ENCODE assay signal across 23 cellular contexts in genomic region chrX:107167163-107167921, GRCh38. TPM values are rescaled to one million over a fixed set of nuclear protein-coding genes. Genes with fewer than 3 reads are reported as not detected.
DNase-seq lines count a peak whose midpoint lies in the region; ATAC-seq, FAIRE-seq and TF ChIP-seq lines count a peak whose summit lies in the region.
"Had no signal": no experiment of that assay in that cellular context is flagged by ENCODE, and none has a peak within 500 bp of the region (broad histone marks: within the 10 kb centered on the region; RNA-seq: fewer than 3 reads in every experiment).

No MANE protein-coding gene starts in this region.

- ATAC-seq in A549 (no peak), K562 (no peak), GM18858 (IDR thresholded peaks at IDR 0.05; ENCODE audit: unreplicated experiment) (no peak)
- ATAC-seq in effector memory CD8-positive, alpha-beta T cell (replicated peaks) = peak; percentile 69
- ATAC-seq: GM23338, HCT116 had no signal

- 99% methylated on average over 3 of the region's 3 CpGs for WGBS in A549 (ENCODE audit: missing lambda C conversion rate)
- WGBS in K562 (ENCODE audit: insufficient coverage, low coverage, missing lambda C conversion rate) = 65% methylated on average over 3 of the region's 3 CpGs

- H3K4me3 ChIP-seq in A549 (no peak overlapping the region), K562 (no peak overlapping the region)
- H3K4me3 ChIP-seq: GM23338 had no signal

- TF ChIP-seq POLR2A in A549 (IDR thresholded peaks at IDR 0.05; ENCODE audit: low read length) (no peak), K562 (conservative IDR thresholded peaks at IDR 0.05) (no peak)

- no peaks in the 10 kb centered on the region for H3K27me3 ChIP-seq in K562 (ENCODE audit: control insufficient read depth in 2 of 2, insufficient read depth in 2 of 2, low read length in 2 of 2)

- no peaks in the 10 kb centered on the region for H4K20me1 ChIP-seq in K562 (replicated peaks; ENCODE audit: control insufficient read depth, insufficient read depth, low read length)

- CTCF ChIA-PET in A549 (lab: Yijun Ruan, JAX) (no interaction called here), K562 (lab: Yijun Ruan, JAX; ENCODE audit: low intra/inter-chr PET ratio) (no interaction called here), Calu3 (lab: Charles Lee) (no interaction called here)

- POLR2A ChIA-PET in A549 (lab: Yijun Ruan, JAX) (no interaction called here), K562 (lab: Yijun Ruan, JAX) (interaction anchor here (1.9 kb wide), 1 partner anchor 24 kb away, joined by 4 read pairs; no protein-coding TSS in a partner anchor)

- TF ChIP-seq RAD21 in A549 (conservative IDR thresholded peaks at IDR 0.05 in 1 of 2, IDR thresholded peaks at IDR 0.05 in 1 of 2) (no peak), K562 (CRISPR knock-in tag; conservative IDR thresholded peaks at IDR 0.05 in 1 of 2, IDR thresholded peaks at IDR 0.05 in 1 of 2) (no peak)

- no peak for TF ChIP-seq CTCF in A549 (IDR thresholded peaks at IDR 0.05)
- no peak for TF ChIP-seq CTCF in K562 (IDR thresholded peaks at IDR 0.05 in 2 of 3, conservative IDR thresholded peaks at IDR 0.05 in 1 of 3; ENCODE audit: insufficient read depth in 2 of 3, low read depth in 1 of 3, low read length in 3 of 3)
- no peak for TF ChIP-seq CTCF in Calu3 (IDR thresholded peaks at IDR 0.05; ENCODE audit: unreplicated experiment)

- H3K4me1 ChIP-seq in A549 (no peaks in the 10 kb centered on the region), K562 (replicated peaks in 1 of 2; ENCODE audit: control insufficient read depth in 2 of 2, insufficient read depth in 2 of 2, low read length in 2 of 2) (peaks cover 0 to 15% of the 10 kb centered on the region in 2 experiments; a peak in 3 of 5 replicates)

- peak overlapping the region in 1 of 2 donors; percentile 4 for H3K4me3 Mint-ChIP-seq in effector memory CD8-positive, alpha-beta T cell
- peak overlapping the region in 3 of 5 donors; percentile 0 to 50 (median 9) for H3K4me3 Mint-ChIP-seq in immature natural killer cell
- H3K4me3 Mint-ChIP-seq in Calu3 (ENCODE audit: low read depth, unreplicated experiment) = no peak overlapping the region
- H3K4me3 Mint-ChIP-seq: CD4-positive, alpha-beta memory T cell; GM23338; H9 had no signal

- DNase-seq in A549 (ENCODE audit: low read depth in 1 of 2, low spot score in 1 of 2) = no peak
- no peak for DNase-seq in K562 (ENCODE audit: extremely low read depth in 1 of 4, low spot score in 3 of 4)
- DNase-seq in effector memory CD8-positive, alpha-beta T cell = peak in 1 of 3 experiments; percentile 10
- peak; percentile 39 to 56 (median 52) for DNase-seq in immature natural killer cell
- DNase-seq in Calu3 = no peak
- DNase-seq in NCI-H345 (lab: John Stamatoyannopoulos, UW) = no peak
- no peak for DNase-seq in NCI-H1694 (lab: John Stamatoyannopoulos, UW)
- DNase-seq: 8988T; C1 segment of cervical spinal cord; CD4-positive, alpha-beta memory T cell; COR-L47; DMS153; DND-41; H9 had no signal

- H3K9ac ChIP-seq in K562 (ENCODE audit: insufficient read depth in 1 of 2, low read depth in 2 of 2, low read length in 2 of 2) = no peak overlapping the region

- H3K9me1 ChIP-seq in K562 (ENCODE audit: control insufficient read depth, insufficient read depth, low read length) = no peaks in the 10 kb centered on the region

- in situ Hi-C loops in K562 (cut with MboI) = no loop called here

- no peak overlapping the region for H3K27ac Mint-ChIP-seq in effector memory CD8-positive, alpha-beta T cell
- H3K27ac Mint-ChIP-seq in immature natural killer cell = peak overlapping the region in 3 of 6 donors; percentile 1 to 65 (median 44)
- H3K27ac Mint-ChIP-seq in Calu3 (ENCODE audit: unreplicated experiment) = no peak overlapping the region
- H3K27ac Mint-ChIP-seq: CD4-positive, alpha-beta memory T cell; GM23338; H9 had no signal

- TF ChIP-seq EP300 in A549 (IDR thresholded peaks at IDR 0.05) (no peak), K562 (IDR thresholded peaks at IDR 0.05; ENCODE audit: low read length) (no peak)

- peaks cover 0 to 7% of the 10 kb centered on the region in 2 donors for H3K27me3 Mint-ChIP-seq in effector memory CD8-positive, alpha-beta T cell
- H3K27me3 Mint-ChIP-seq in immature natural killer cell (ENCODE audit: low read depth in 3 of 3) (peaks cover 0 to 7% (median 4%) of the 10 kb centered on the region in 3 donors), Calu3 (ENCODE audit: unreplicated experiment) (no peaks in the 10 kb centered on the region)
- H3K27me3 Mint-ChIP-seq: CD4-positive, alpha-beta memory T cell had no signal

- H3K79me2 ChIP-seq in K562 (ENCODE audit: control insufficient read depth, insufficient read depth, low read length) = peaks cover 19% of the 10 kb centered on the region; the same call in 2 of the 3 replicates

- FAIRE-seq in A549 (lab: Jason Lieb, UNC) = peak; percentile 97
- no peak for FAIRE-seq in K562 (lab: Jason Lieb, UNC)
- FAIRE-seq: G401.6, GM12892, GM19239 had no signal

- no peaks in the 10 kb centered on the region for H3K4me1 Mint-ChIP-seq in effector memory CD8-positive, alpha-beta T cell (ENCODE audit: low read depth in 2 of 2)
- H3K4me1 Mint-ChIP-seq in immature natural killer cell (peaks cover 10 to 20% of the 10 kb centered on the region in 2 donors), Calu3 (ENCODE audit: low read depth, unreplicated experiment) (no peaks in the 10 kb centered on the region)
- H3K4me1 Mint-ChIP-seq: CD4-positive, alpha-beta memory T cell; GM23338; H9 had no signal

- BruUV-seq in K562 (replicated peaks; lab: Mats Ljungman, UMichigan) (no TSS peak), Calu3 (replicated peaks; lab: Mats Ljungman, UMichigan) (no TSS peak)

- H3K27ac ChIP-seq in A549 (no peak overlapping the region), K562 (ENCODE audit: extremely low read depth, low read depth, low read length) (no peak overlapping the region; the same call in 2 of the 3 replicates)

- H3K9me3 ChIP-seq in A549 (no peaks in the 10 kb centered on the region), K562 (replicated peaks; ENCODE audit: control insufficient read depth, insufficient read depth, low read depth, low read length) (no peaks in the 10 kb centered on the region)

- intact Hi-C loops in K562 (cut with micrococcal nuclease) (no loop called here), Calu3 (cut with micrococcal nuclease; ENCODE audit: unreplicated experiment) (no loop called here)

- H3K36me3 ChIP-seq in K562 (ENCODE audit: control insufficient read depth, insufficient read depth, low read length) = peaks cover 36% of the 10 kb centered on the region; the same call in 1 of the 3 replicates

- H2AFZ ChIP-seq in K562 (ENCODE audit: low read depth, low read length) = no peak overlapping the region
- H2AFZ ChIP-seq: GM23338 had no signal

- H3K4me2 ChIP-seq in A549 (no peak overlapping the region), K562 (ENCODE audit: insufficient read depth, low read length) (no peak overlapping the region)
- H3K4me2 ChIP-seq: GM23338 had no signal

- no peaks in the 10 kb centered on the region for H3K9me3 Mint-ChIP-seq in effector memory CD8-positive, alpha-beta T cell
- H3K9me3 Mint-ChIP-seq in immature natural killer cell (no peaks in the 10 kb centered on the region), Calu3 (ENCODE audit: low read depth, unreplicated experiment) (no peaks in the 10 kb centered on the region)
- H3K9me3 Mint-ChIP-seq: GM23338 had no signal

- H3K36me3 Mint-ChIP-seq in effector memory CD8-positive, alpha-beta T cell (ENCODE audit: insufficient read depth) = no peaks in the 10 kb centered on the region
- H3K36me3 Mint-ChIP-seq in immature natural killer cell (peaks cover 0 to 3% (median 0%) of the 10 kb centered on the region in 3 donors), Calu3 (ENCODE audit: insufficient read depth, unreplicated experiment) (no peaks in the 10 kb centered on the region)
- H3K36me3 Mint-ChIP-seq: CD4-positive, alpha-beta memory T cell had no signal

RNA-seq across cellular contexts. Expression of gene NUP62CL, which starts 38.9 kb away (rescaled TPM):
- 30.1 and 37.6 TPM in 2 replicates for polyA plus RNA-seq in A549 (2011; rRNA removed)
- polyA plus RNA-seq in A549 (2012; cell fraction: cytosol; rRNA removed) = 18.0 and 20.6 TPM in 2 replicates
- 18.4 and 37.1 TPM in 2 replicates for polyA plus RNA-seq in A549 (2012; cell fraction: nucleus; rRNA removed)
- polyA plus RNA-seq in A549 (2017; fragmentation: RNase III; extraction: RNeasy Plus Mini Kit Qiagen cat#74134 plus additional on column Dnase treatment) = 12.5 to 15.8 TPM (median 14.1 TPM) in 3 replicates
- 22.5 and 25.2 TPM in 2 replicates for polyA minus RNA-seq in A549 (2011; rRNA and poly(A)+ RNA removed)
- total RNA-seq in K562 (2011; cell fraction: chromatin; rRNA removed; ENCODE audit: low replicate concordance) = 161 and 276 TPM in 2 replicates
- total RNA-seq in K562 (2011; cell fraction: nucleolus; rRNA removed) = 75.2 and 102 TPM in 2 replicates
- total RNA-seq in K562 (2011; cell fraction: nucleoplasm; rRNA removed) = 117 and 120 TPM in 2 replicates
- total RNA-seq in K562 (2014; rRNA removed) = 35.5 and 43.6 TPM in 2 replicates
- total RNA-seq in K562 (2014; rRNA removed; fragmentation: Illumina TruSeq; extraction: Trizol) = 40.7 and 42.3 TPM in 2 replicates
- total RNA-seq in K562 (2015; rRNA removed; fragmentation: Illumina TruSeq; extraction: Trizol) = 41.1 and 43.1 TPM in 2 replicates
- 29.7 and 30.6 TPM in 2 replicates for total RNA-seq in K562 (2021)
- 82.9 and 101 TPM in 2 replicates for polyA plus RNA-seq in K562 (2011; rRNA removed)
- 39.4 and 45.2 TPM in 2 replicates for polyA plus RNA-seq in K562 (2011; cell fraction: cytosol; rRNA removed)
- 211 and 243 TPM in 2 replicates for polyA plus RNA-seq in K562 (2011; cell fraction: nucleus; rRNA removed)
- polyA plus RNA-seq in K562 (2012) = 26.4 and 56.3 TPM in 2 replicates
- polyA plus RNA-seq in K562 (2014; fragmentation: Illumina TruSeq; extraction: Trizol) = 37.9 and 42.3 TPM in 2 replicates
- polyA plus RNA-seq in K562 (2014; fragmentation: Nextera tagmentation; extraction: Ambion mirVana) = 10 to 100 TPM; 42.7 to 44.6 TPM
- polyA plus RNA-seq in K562 (2014; rRNA removed) = 51.5 and 63.6 TPM in 2 replicates
- 71.0 and 76.3 TPM in 2 replicates for polyA minus RNA-seq in K562 (2011; rRNA and poly(A)+ RNA removed)
- polyA minus RNA-seq in K562 (2011; cell fraction: cytosol; rRNA and poly(A)+ RNA removed) = 16.2 and 20.0 TPM in 2 replicates
- polyA minus RNA-seq in K562 (2011; cell fraction: nucleus; rRNA and poly(A)+ RNA removed) = 125 and 144 TPM in 2 replicates
- polyA plus RNA-seq in immature natural killer cell = 1 to 10 TPM in 2 of 3 donors, not detected in 1; 1.3 to 1.7 TPM
- total RNA-seq in Calu3 (2022) = 14.6 and 18.0 TPM in 2 replicates
- polyA plus RNA-seq: BJ had no signal

RNA-seq across cellular contexts. Expression of gene DNAAF6, which starts 39.1 kb away (rescaled TPM):
- not detected in 2 replicates for polyA plus RNA-seq in A549 (2011; rRNA removed)
- not detected in 2 replicates for polyA plus RNA-seq in A549 (2012; cell fraction: cytosol; rRNA removed)
- not detected in 2 replicates for polyA plus RNA-seq in A549 (2012; cell fraction: nucleus; rRNA removed)
- not detected in 3 replicates for polyA plus RNA-seq in A549 (2017; fragmentation: RNase III; extraction: RNeasy Plus Mini Kit Qiagen cat#74134 plus additional on column Dnase treatment)
- polyA minus RNA-seq in A549 (2011; rRNA and poly(A)+ RNA removed) = not detected in 2 replicates
- total RNA-seq in K562 (2011; cell fraction: chromatin; rRNA removed; ENCODE audit: low replicate concordance) = not detected in 2 replicates
- not detected in 2 replicates for total RNA-seq in K562 (2011; cell fraction: nucleolus; rRNA removed)
- total RNA-seq in K562 (2011; cell fraction: nucleoplasm; rRNA removed) = not detected in 2 replicates
- total RNA-seq in K562 (2014; rRNA removed) = not detected in 2 replicates
- total RNA-seq in K562 (2014; rRNA removed; fragmentation: Illumina TruSeq; extraction: Trizol) = 0.15 TPM in 1 of 2 replicates, not detected in the other
- total RNA-seq in K562 (2015; rRNA removed; fragmentation: Illumina TruSeq; extraction: Trizol) = 0.14 TPM in 1 of 2 replicates, not detected in the other
- not detected in 2 replicates for total RNA-seq in K562 (2021)
- polyA plus RNA-seq in K562 (2011; rRNA removed) = 0.04 TPM in 1 of 2 replicates, not detected in the other
- 0.03 TPM in 1 of 2 replicates, not detected in the other for polyA plus RNA-seq in K562 (2011; cell fraction: cytosol; rRNA removed)
- polyA plus RNA-seq in K562 (2011; cell fraction: nucleus; rRNA removed) = not detected in 2 replicates
- 0.08 TPM in 1 of 2 replicates, not detected in the other for polyA plus RNA-seq in K562 (2012)
- polyA plus RNA-seq in K562 (2014; fragmentation: Illumina TruSeq; extraction: Trizol) = not detected in 2 replicates
- polyA plus RNA-seq in K562 (2014; fragmentation: Nextera tagmentation; extraction: Ambion mirVana) = under 1 TPM; 0.06 to 0.17 TPM
- polyA plus RNA-seq in K562 (2014; rRNA removed) = not detected in 2 replicates
- not detected in 2 replicates for polyA minus RNA-seq in K562 (2011; rRNA and poly(A)+ RNA removed)
- not detected in 2 replicates for polyA minus RNA-seq in K562 (2011; cell fraction: cytosol; rRNA and poly(A)+ RNA removed)
- polyA minus RNA-seq in K562 (2011; cell fraction: nucleus; rRNA and poly(A)+ RNA removed) = not detected in 2 replicates
- polyA plus RNA-seq in immature natural killer cell = not detected
- not detected in 2 replicates for total RNA-seq in Calu3 (2022)
- total RNA-seq: A673; CD4-positive, alpha-beta memory T cell; GM23338; H4; H9 had no signal
- polyA plus RNA-seq: BJ; CD4-positive, alpha-beta memory T cell; GM23338 had no signal

RNA-seq across cellular contexts. Expression of gene RBM41, which starts 48.7 kb away (rescaled TPM):
- polyA plus RNA-seq in A549 (2011; rRNA removed) = 20.5 and 25.8 TPM in 2 replicates
- polyA plus RNA-seq in A549 (2012; cell fraction: cytosol; rRNA removed) = 3.2 and 3.3 TPM in 2 replicates
- 3.9 and 5.1 TPM in 2 replicates for polyA plus RNA-seq in A549 (2012; cell fraction: nucleus; rRNA removed)
- 16.2 to 17.7 TPM (median 17.1 TPM) in 3 replicates for polyA plus RNA-seq in A549 (2017; fragmentation: RNase III; extraction: RNeasy Plus Mini Kit Qiagen cat#74134 plus additional on column Dnase treatment)
- 11.8 and 12.3 TPM in 2 replicates for polyA minus RNA-seq in A549 (2011; rRNA and poly(A)+ RNA removed)
- total RNA-seq in K562 (2011; cell fraction: chromatin; rRNA removed; ENCODE audit: low replicate concordance) = 61.9 and 188 TPM in 2 replicates
- total RNA-seq in K562 (2011; cell fraction: nucleolus; rRNA removed) = 19.0 and 32.2 TPM in 2 replicates
- total RNA-seq in K562 (2011; cell fraction: nucleoplasm; rRNA removed) = 53.4 and 57.6 TPM in 2 replicates
- 13.7 and 15.2 TPM in 2 replicates for total RNA-seq in K562 (2014; rRNA removed)
- 27.9 and 32.2 TPM in 2 replicates for total RNA-seq in K562 (2014; rRNA removed; fragmentation: Illumina TruSeq; extraction: Trizol)
- total RNA-seq in K562 (2015; rRNA removed; fragmentation: Illumina TruSeq; extraction: Trizol) = 28.4 and 30.6 TPM in 2 replicates
- 21.1 and 23.4 TPM in 2 replicates for total RNA-seq in K562 (2021)
- 44.4 and 51.8 TPM in 2 replicates for polyA plus RNA-seq in K562 (2011; rRNA removed)
- polyA plus RNA-seq in K562 (2011; cell fraction: cytosol; rRNA removed) = 2.5 and 8.0 TPM in 2 replicates
- 109 and 133 TPM in 2 replicates for polyA plus RNA-seq in K562 (2011; cell fraction: nucleus; rRNA removed)
- 17.4 and 38.9 TPM in 2 replicates for polyA plus RNA-seq in K562 (2012)
- polyA plus RNA-seq in K562 (2014; fragmentation: Illumina TruSeq; extraction: Trizol) = 25.3 and 34.9 TPM in 2 replicates
- 10 to 100 TPM; 11.6 to 18.6 TPM for polyA plus RNA-seq in K562 (2014; fragmentation: Nextera tagmentation; extraction: Ambion mirVana)
- 34.7 and 48.2 TPM in 2 replicates for polyA plus RNA-seq in K562 (2014; rRNA removed)
- 25.9 and 55.7 TPM in 2 replicates for polyA minus RNA-seq in K562 (2011; rRNA and poly(A)+ RNA removed)
- 7.3 and 7.6 TPM in 2 replicates for polyA minus RNA-seq in K562 (2011; cell fraction: cytosol; rRNA and poly(A)+ RNA removed)
- 41.3 and 78.3 TPM in 2 replicates for polyA minus RNA-seq in K562 (2011; cell fraction: nucleus; rRNA and poly(A)+ RNA removed)
- polyA plus RNA-seq in immature natural killer cell = 10 to 100 TPM in 2 of 3 donors, 1 to 10 TPM in 1; 7.7 to 16.7 (median 12.0) TPM
- 36.0 and 41.1 TPM in 2 replicates for total RNA-seq in Calu3 (2022)

Comparison
In these comparisons a context has a peak if more than half of its experiments do, and no peak if none do; other contexts are left out.
1. DNase-seq: peak in immature natural killer cell (3 of 3); none in A549 (0 of 2), K562 (0 of 4), Calu3 (single experiment), NCI-H345 (single experiment) and NCI-H1694 (single experiment).
2. RNA of gene NUP62CL, which starts 38.9 kb away (polyA plus RNA-seq): 26.4 to 243 TPM in K562 and 12.5 to 37.6 TPM in A549; 1.3 to 1.7 TPM in immature natural killer cell; every median in the first group is over 4 times any median in the second.
3. Of the 35 proteins assayed by ChIP-seq in both K562 and A549: peak only in K562: CEBPB; only in A549: none; in both: none; in neither: 34.